24 cellular contexts compared by ENCODE assay signal in the genomic region with DNA sequence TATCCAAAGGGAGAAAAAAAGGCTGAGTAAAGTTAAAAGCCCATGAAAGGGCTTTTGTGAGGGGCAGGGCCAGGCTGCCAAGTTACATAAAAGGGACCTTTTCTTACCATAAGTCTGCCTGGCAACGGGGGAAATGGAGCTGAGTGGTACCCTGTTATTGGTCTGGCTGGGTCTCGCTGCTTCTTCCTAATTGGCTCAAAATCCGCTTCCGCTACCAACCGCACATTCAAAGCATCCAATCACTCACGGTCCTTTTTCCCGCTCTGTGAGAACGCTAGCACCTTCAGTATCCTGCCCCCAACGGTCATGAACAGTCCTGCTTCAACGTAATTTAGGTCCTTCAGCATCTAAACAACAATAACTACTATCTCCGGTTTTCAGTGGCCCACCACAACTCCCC. TPM values are rescaled to one million over a fixed set of nuclear protein-coding genes. Genes with fewer than 3 reads are reported as not detected.
DNase-seq lines count a peak whose midpoint lies in the region; ATAC-seq, FAIRE-seq and TF ChIP-seq lines count a peak whose summit lies in the region.
"Had no signal": no experiment of that assay in that cellular context is flagged by ENCODE, and none has a peak within 500 bp of the region (broad histone marks: within the 10 kb centered on the region; RNA-seq: fewer than 3 reads in every experiment).

No MANE protein-coding gene starts in this region.

- H3K9ac ChIP-seq in HepG2 (ENCODE audit: insufficient read depth, low read depth, low read length), result no peak overlapping the region
- H3K9ac ChIP-seq: GM23248 had no signal

- peaks cover 9% of the 10 kb centered on the region; the same call in 1 of the 2 replicates for H3K9me3 Mint-ChIP-seq in WTC11

- no peaks in the 10 kb centered on the region for H3K9me3 ChIP-seq in HepG2 (ENCODE audit: low read length)
- H3K9me3 ChIP-seq in right lobe of liver, result no peaks in the 10 kb centered on the region
- H3K9me3 ChIP-seq: BE2C had no signal

- no peak overlapping the region for H2AFZ ChIP-seq in HepG2 (ENCODE audit: low read length)
- H2AFZ ChIP-seq: GM23248 had no signal

- peaks cover 4% of the 10 kb centered on the region for H3K27me3 Mint-ChIP-seq in WTC11 (ENCODE audit: low read depth)

- no peak overlapping the region for H3K4me3 Mint-ChIP-seq in WTC11

- no peak for TF ChIP-seq EP300 in HepG2 (IDR thresholded peaks at IDR 0.05; ENCODE audit: low read depth in 2 of 2, low read length in 2 of 2)
- TF ChIP-seq EP300 in HepG2 (CRISPR knock-in tag; IDR thresholded peaks at IDR 0.05; ENCODE audit: borderline replicate concordance), result no peak

- H3K4me1 ChIP-seq in HepG2 (ENCODE audit: insufficient read depth, low read length), result no peaks in the 10 kb centered on the region
- no peaks in the 10 kb centered on the region for H3K4me1 ChIP-seq in right lobe of liver
- H3K4me1 ChIP-seq: BE2C had no signal

- H3K4me2 ChIP-seq in HepG2 (ENCODE audit: low read depth, low read length), result no peak overlapping the region

- H3K27me3 ChIP-seq in HepG2 (ENCODE audit: control insufficient read depth in 1 of 2, insufficient read depth in 2 of 2, low read length in 2 of 2) (no peaks in the 10 kb centered on the region), right lobe of liver (no peaks in the 10 kb centered on the region)
- H3K27me3 ChIP-seq: BE2C had no signal

- no peaks in the 10 kb centered on the region for H3K79me2 ChIP-seq in HepG2 (ENCODE audit: insufficient read depth, low read length)

- DNase-seq in HepG2 (ENCODE audit: low spot score), result no peak
- DNase-seq in right lobe of liver, result no peak
- DNase-seq in WTC11 (ENCODE audit: low spot score), result no peak
- peak; percentile 5 for DNase-seq in medulla oblongata (ENCODE audit: extremely low spot score)
- no peak for DNase-seq in coronary artery (ENCODE audit: low spot score)
- no peak for DNase-seq in activated CD4-positive, alpha-beta T cell treated with anti-CD3 and anti-CD28 coated beads, Interleukin-2, amount 50 U/mL, for 1 hour
- no peak for DNase-seq in NCI-H1105 treated with DMSO at 0.1 percent for 48 hours (lab: John Stamatoyannopoulos, UW)
- DNase-seq: BE2C; DMS79 treated with DMSO at 0.1 percent for 48 hours; GM23248; Karpas-422; MV-4-11; NCI-H1694; NCI-H2081; NCI-H2171; NCI-H446 treated with DMSO at 0.1 percent for 48 hours; NK-92 treated with Interleukin-12 subunit alpha and Interleukin-12 subunit beta, amount 100 ng/mL, for 24 hours; SIG-M5 had no signal

- no peak for TF ChIP-seq RAD21 in HepG2 (CRISPR knock-in tag; IDR thresholded peaks at IDR 0.05)

- CTCF ChIA-PET in HepG2 (lab: Yijun Ruan, JAX; ENCODE audit: low intra/inter-chr PET ratio, low total read pairs), result no interaction called here
- CTCF ChIA-PET in WTC11 (lab: Charles Lee), result no interaction called here

- no peaks in the 10 kb centered on the region for H3K36me3 ChIP-seq in HepG2 (replicated peaks in 1 of 2; ENCODE audit: control insufficient read depth in 1 of 2, insufficient read depth in 2 of 2, low read length in 2 of 2)
- no peaks in the 10 kb centered on the region for H3K36me3 ChIP-seq in right lobe of liver
- H3K36me3 ChIP-seq: BE2C had no signal

- no peaks in the 10 kb centered on the region for H3K36me3 Mint-ChIP-seq in WTC11
- H3K36me3 Mint-ChIP-seq: IgD-negative memory B cell had no signal

- intact Hi-C loops in HepG2 (cut with micrococcal nuclease; ENCODE audit: unreplicated experiment), result no loop called here
- intact Hi-C loops in right lobe of liver (cut with DNase I), result no loop called here

- POLR2A ChIA-PET in HepG2 (lab: Yijun Ruan, JAX) (no interaction called here), WTC11 (lab: Charles Lee) (no interaction called here)

- H3K4me1 Mint-ChIP-seq in WTC11, result no peaks in the 10 kb centered on the region

- TF ChIP-seq POLR2A in HepG2 (IDR thresholded peaks at IDR 0.05; ENCODE audit: insufficient read depth in 1 of 2, low read depth in 2 of 2, low read length in 2 of 2) (no peak), right lobe of liver (IDR thresholded peaks at IDR 0.05) (no peak)

- 50% methylated on average over 11 of the region's 11 CpGs for WGBS in HepG2 (ENCODE audit: low lambda C conversion rate)
- 66% methylated on average over 5 of the region's 11 CpGs for WGBS in right lobe of liver (ENCODE audit: insufficient coverage, low coverage, low lambda C conversion rate, missing lambda C conversion rate)

- H3K27ac Mint-ChIP-seq in WTC11, result no peak overlapping the region
- H3K27ac Mint-ChIP-seq: IgD-negative memory B cell had no signal

- ATAC-seq in HepG2 (no peak), right lobe of liver (no peak), WTC11 (peak; percentile 52)
- ATAC-seq: HCT116, Panc1 had no signal

- no peak for FAIRE-seq in HepG2 (lab: Jason Lieb, UNC)

- H3K4me3 ChIP-seq in HepG2 (replicated peaks in 1 of 3; ENCODE audit: insufficient read depth in 1 of 3, low read depth in 2 of 3, low read length in 3 of 3), result no peak overlapping the region
- no peak overlapping the region for H3K4me3 ChIP-seq in right lobe of liver
- H3K4me3 ChIP-seq in coronary artery, result no peak overlapping the region
- H3K4me3 ChIP-seq: GM23248 had no signal

- in situ Hi-C loops in HepG2 (cut with HindIII; ENCODE audit: extremely low pct_ligation_motif_present, low pct_unique_long_range_greater_than_20kb), result no loop called here

- no peaks in the 10 kb centered on the region for H4K20me1 ChIP-seq in HepG2 (ENCODE audit: insufficient read depth, low read length)

- no TSS peak for BruUV-seq in HepG2 (replicated peaks; lab: Mats Ljungman, UMichigan)

- H3K27ac ChIP-seq in HepG2 (ENCODE audit: extremely low read length, insufficient read depth, low read length), result no peak overlapping the region
- H3K27ac ChIP-seq in right lobe of liver, result no peak overlapping the region
- H3K27ac ChIP-seq in coronary artery, result no peak overlapping the region
- H3K27ac ChIP-seq: GM23248 had no signal

- TF ChIP-seq CTCF in HepG2 (CRISPR knock-in tag; IDR thresholded peaks at IDR 0.05), result no peak
- TF ChIP-seq CTCF in right lobe of liver (IDR thresholded peaks at IDR 0.05), result no peak
- TF ChIP-seq CTCF in WTC11 (IDR thresholded peaks at IDR 0.05), result no peak
- TF ChIP-seq CTCF in coronary artery (IDR thresholded peaks at IDR 0.05), result no peak

TF ChIP-seq in HepG2, 621 proteins besides CTCF, POLR2A, EP300 and RAD21 (continues in another document):
- TF ChIP-seq ZNF207 (IDR thresholded peaks at IDR 0.05; ENCODE audit: borderline replicate concordance) (no peak), ZNF430 (CRISPR knock-in tag; IDR thresholded peaks at IDR 0.05) (no peak)

TF ChIP-seq in WTC11, 78 proteins besides CTCF, POLR2A, EP300 and RAD21 (continues in another document):
- no peak for TF ChIP-seq NFATC4 (CRISPR knock-in tag; IDR thresholded peaks at IDR 0.05)

RNA-seq across cellular contexts. Expression of gene TEX11, which starts 0.6 kb away (rescaled TPM):
- not detected in 2 replicates for total RNA-seq in HepG2 (2016; rRNA removed; fragmentation: Illumina TruSeq; extraction: Trizol)
- total RNA-seq in HepG2 (2016; cell fraction: cytosol; rRNA removed; fragmentation: Illumina TruSeq; extraction: Trizol; ENCODE audit: low read depth), result not detected in 2 replicates
- not detected in 2 replicates for total RNA-seq in HepG2 (2016; cell fraction: insoluble cytoplasmic fraction; rRNA removed; fragmentation: Illumina TruSeq; extraction: Trizol)
- not detected in 2 replicates for total RNA-seq in HepG2 (2016; cell fraction: membrane; rRNA removed; fragmentation: Illumina TruSeq; extraction: Trizol)
- total RNA-seq in HepG2 (2016; cell fraction: nucleus; rRNA removed; fragmentation: Illumina TruSeq; extraction: Trizol), result not detected in 2 replicates
- polyA plus RNA-seq in HepG2 (2011; rRNA removed), result not detected in 2 replicates
- polyA plus RNA-seq in HepG2 (2011; cell fraction: cytosol; rRNA removed), result not detected in 2 replicates
- polyA plus RNA-seq in HepG2 (2011; cell fraction: nucleus; rRNA removed), result not detected in 2 replicates
- not detected in 2 replicates for polyA plus RNA-seq in HepG2 (2012)
- not detected in 2 replicates for polyA plus RNA-seq in HepG2 (2016; cell fraction: cytosol; fragmentation: Illumina TruSeq; extraction: Trizol; ENCODE audit: low read depth)
- polyA plus RNA-seq in HepG2 (2016; cell fraction: insoluble cytoplasmic fraction; fragmentation: Illumina TruSeq; extraction: Trizol; ENCODE audit: low read depth), result not detected in 2 replicates
- not detected in 2 replicates for polyA plus RNA-seq in HepG2 (2016; cell fraction: membrane; fragmentation: Illumina TruSeq; extraction: Trizol; ENCODE audit: low read depth)
- not detected in 2 replicates for polyA plus RNA-seq in HepG2 (2016; cell fraction: nucleus; fragmentation: Illumina TruSeq; extraction: Trizol; ENCODE audit: insufficient read depth, low read depth)
- not detected in 2 replicates for polyA minus RNA-seq in HepG2 (2011; rRNA and poly(A)+ RNA removed; ENCODE audit: low replicate concordance)
- not detected in 2 replicates for polyA minus RNA-seq in HepG2 (2011; cell fraction: cytosol; rRNA and poly(A)+ RNA removed)
- not detected in 2 replicates for polyA minus RNA-seq in HepG2 (2011; cell fraction: nucleus; rRNA and poly(A)+ RNA removed)
- total RNA-seq in right lobe of liver, result under 1 TPM in 1 of 6 experiments, not detected in 5; 0.09 TPM
- total RNA-seq in WTC11 (2021), result 0.18 to 0.31 TPM (median 0.23 TPM) in 3 replicates
- total RNA-seq: A673; GM23248; M059J; T-helper 1 cell treated with Interleukin-12 subunit alpha and Interleukin-12 subunit beta and Interleukin-4 antibody, amounts not matched to agents 30 ng/mL and 1 ng/mL, for 36 hours had no signal
- polyA plus RNA-seq: GM23248, IgD-negative memory B cell had no signal

RNA-seq across cellular contexts. Expression of gene SLC7A3, which starts 23.0 kb away (rescaled TPM):
- total RNA-seq in HepG2 (2016; rRNA removed; fragmentation: Illumina TruSeq; extraction: Trizol), result not detected in 2 replicates
- not detected in 2 replicates for total RNA-seq in HepG2 (2016; cell fraction: cytosol; rRNA removed; fragmentation: Illumina TruSeq; extraction: Trizol; ENCODE audit: low read depth)
- not detected in 2 replicates for total RNA-seq in HepG2 (2016; cell fraction: insoluble cytoplasmic fraction; rRNA removed; fragmentation: Illumina TruSeq; extraction: Trizol)
- not detected in 2 replicates for total RNA-seq in HepG2 (2016; cell fraction: membrane; rRNA removed; fragmentation: Illumina TruSeq; extraction: Trizol)
- total RNA-seq in HepG2 (2016; cell fraction: nucleus; rRNA removed; fragmentation: Illumina TruSeq; extraction: Trizol), result not detected in 2 replicates
- polyA plus RNA-seq in HepG2 (2011; rRNA removed), result not detected in 2 replicates
- polyA plus RNA-seq in HepG2 (2011; cell fraction: cytosol; rRNA removed), result 0.01 TPM in 1 of 2 replicates, not detected in the other
- polyA plus RNA-seq in HepG2 (2011; cell fraction: nucleus; rRNA removed), result not detected in 2 replicates
- 0.08 TPM in 1 of 2 replicates, not detected in the other for polyA plus RNA-seq in HepG2 (2012)
- polyA plus RNA-seq in HepG2 (2016; cell fraction: cytosol; fragmentation: Illumina TruSeq; extraction: Trizol; ENCODE audit: low read depth), result not detected in 2 replicates
- polyA plus RNA-seq in HepG2 (2016; cell fraction: insoluble cytoplasmic fraction; fragmentation: Illumina TruSeq; extraction: Trizol; ENCODE audit: low read depth), result not detected in 2 replicates
- not detected in 2 replicates for polyA plus RNA-seq in HepG2 (2016; cell fraction: membrane; fragmentation: Illumina TruSeq; extraction: Trizol; ENCODE audit: low read depth)
- polyA plus RNA-seq in HepG2 (2016; cell fraction: nucleus; fragmentation: Illumina TruSeq; extraction: Trizol; ENCODE audit: insufficient read depth, low read depth), result not detected in 2 replicates
- polyA minus RNA-seq in HepG2 (2011; rRNA and poly(A)+ RNA removed; ENCODE audit: low replicate concordance), result 0.14 and 0.23 TPM in 2 replicates
- polyA minus RNA-seq in HepG2 (2011; cell fraction: cytosol; rRNA and poly(A)+ RNA removed), result not detected in 2 replicates
- polyA minus RNA-seq in HepG2 (2011; cell fraction: nucleus; rRNA and poly(A)+ RNA removed), result not detected in 2 replicates
- total RNA-seq in right lobe of liver, result not detected
- total RNA-seq in WTC11 (2021), result 131 to 164 TPM (median 134 TPM) in 3 replicates
- total RNA-seq: M059J; T-helper 1 cell treated with Interleukin-12 subunit alpha and Interleukin-12 subunit beta and Interleukin-4 antibody, amounts not matched to agents 30 ng/mL and 1 ng/mL, for 36 hours had no signal
- polyA plus RNA-seq: GM23248, IgD-negative memory B cell had no signal

Comparison
In these comparisons a context has a peak if more than half of its experiments do, and no peak if none do; other contexts are left out.
1. RNA of gene SLC7A3, which starts 23.0 kb away (total RNA-seq): 131 to 164 TPM in WTC11; not detected in HepG2 and not detected in right lobe of liver; every median in the first group is over 100 times any median in the second.